Comparison of ENCODE assay signal across 16 cellular contexts in genomic region chr14:74589291-74589879, GRCh38.
"Had no signal": no experiment of that assay in that cellular context is flagged by ENCODE, and none has a peak within 500 bp of the region (broad histone marks: within the 10 kb centered on the region; RNA-seq: fewer than 3 reads in every experiment).

No MANE protein-coding gene starts in this region.

- H3K36me3 ChIP-seq: gastrocnemius medialis, heart left ventricle, left lung, neutrophil, stomach, uterus had no signal

- H3K9me3 ChIP-seq: gastrocnemius medialis, heart left ventricle, left lung, neutrophil, stomach, uterus had no signal

- H3K27ac ChIP-seq: gastrocnemius medialis, left lung, neutrophil, stomach, uterus had no signal

- H3K27me3 ChIP-seq: gastrocnemius medialis, heart left ventricle, left lung, neutrophil, stomach, uterus had no signal

- H3K4me2 ChIP-seq: smooth muscle cell had no signal

- H3K4me3 ChIP-seq: gastrocnemius medialis, heart left ventricle, left lung, smooth muscle cell, stomach, uterus had no signal

- FAIRE-seq: islet of Langerhans had no signal

- ATAC-seq: gastrocnemius medialis; heart left ventricle; left lung; naive thymus-derived CD8-positive, alpha-beta T cell; right cardiac atrium had no signal

- DNase-seq: activated CD4-positive, alpha-beta T cell treated with anti-CD3 and anti-CD28 coated beads, Interleukin-2, amount 50 U/mL, for 1 hour; activated CD4-positive, CD25-positive, alpha-beta regulatory T cell; activated CD8-positive, alpha-beta memory T cell treated with anti-CD3 and anti-CD28 coated beads for 24 hours; activated naive CD8-positive, alpha-beta T cell treated with anti-CD3 and anti-CD28 coated beads, Interleukin-2, amount 10 ng/mL, durations not matched to agents 7 days and 5 days; dermis blood vessel endothelial cell; erythroblast; gastrocnemius medialis; stomach; uterus had no signal
